8 cellular contexts compared by ENCODE assay signal in genomic region chr19:50024719-50025021, GRCh38. TPM values are rescaled to one million over a fixed set of nuclear protein-coding genes. Genes with fewer than 3 reads are reported as not detected.
DNase-seq lines count a peak whose midpoint lies in the region; ATAC-seq and TF ChIP-seq lines count a peak whose summit lies in the region.

No MANE protein-coding gene starts in this region.

- H3K27ac ChIP-seq in lower lobe of right lung = peak overlapping the region; percentile 94
- peak overlapping the region; percentile 83 for H3K27ac ChIP-seq in vagina

- peaks cover 26% of the 10 kb centered on the region for H3K4me1 ChIP-seq in adipocyte (ENCODE audit: control insufficient read depth, insufficient read depth, low read length)
- H3K4me1 ChIP-seq in lower lobe of right lung = peaks cover 30% of the 10 kb centered on the region
- H3K4me1 ChIP-seq in vagina = peaks cover 44% of the 10 kb centered on the region

- TF ChIP-seq CTCF in lower lobe of right lung (IDR thresholded peaks at IDR 0.05) = no peak
- no peak for TF ChIP-seq CTCF in vagina (IDR thresholded peaks at IDR 0.05)

- H3K4me1 Mint-ChIP-seq in stimulated activated naive CD8-positive, alpha-beta T cell treated with anti-CD3 and anti-CD28 coated beads, Interleukin-15, Interleukin-2, amounts not matched to agents 100 ng/mL and 50 ng/mL, for 24 hours (ENCODE audit: low read depth) = peaks cover 61% of the 10 kb centered on the region

- H3K36me3 ChIP-seq in adipocyte (ENCODE audit: control insufficient read depth, insufficient read depth, low read length, severe bottlenecking) (peaks cover 5% of the 10 kb centered on the region), lower lobe of right lung (peaks cover 11% of the 10 kb centered on the region), vagina (peaks cover 0 to 9% of the 10 kb centered on the region in 2 donors)

- H3K9ac ChIP-seq in adipocyte (ENCODE audit: low read length) = peak overlapping the region; percentile 97

- H3K4me3 ChIP-seq in adipocyte (ENCODE audit: low read length) (peak overlapping the region; percentile 99), lower lobe of right lung (peak overlapping the region; percentile 86), vagina (peak overlapping the region; percentile 81 to 86)

- no peaks in the 10 kb centered on the region for H3K9me3 ChIP-seq in adipocyte (ENCODE audit: control insufficient read depth, low read length)
- H3K9me3 ChIP-seq in lower lobe of right lung = no peaks in the 10 kb centered on the region
- no peaks in the 10 kb centered on the region for H3K9me3 ChIP-seq in vagina

- no peak for ATAC-seq in stimulated activated naive CD8-positive, alpha-beta T cell treated with anti-CD3 and anti-CD28 coated beads, Interleukin-15, Interleukin-2, amounts not matched to agents 100 U/mL and 50 U/mL, for 24 hours
- ATAC-seq in lower lobe of right lung (no peak), HG02870 (IDR thresholded peaks at IDR 0.05; ENCODE audit: unreplicated experiment) (no peak), HG03045 (IDR thresholded peaks at IDR 0.05; ENCODE audit: unreplicated experiment) (no peak)

- peak overlapping the region; percentile 94 for H3K4me3 Mint-ChIP-seq in stimulated activated naive CD8-positive, alpha-beta T cell treated with anti-CD3 and anti-CD28 coated beads, Interleukin-15, Interleukin-2, amounts not matched to agents 100 ng/mL and 50 ng/mL, for 24 hours

- H3K27me3 ChIP-seq in adipocyte (replicated peaks; ENCODE audit: control insufficient read depth, insufficient read depth, low read length) = no peaks in the 10 kb centered on the region
- no peaks in the 10 kb centered on the region for H3K27me3 ChIP-seq in lower lobe of right lung (ENCODE audit: low read depth)
- H3K27me3 ChIP-seq in vagina = no peaks in the 10 kb centered on the region

- peaks cover 4% of the 10 kb centered on the region for H3K9me3 Mint-ChIP-seq in stimulated activated naive CD8-positive, alpha-beta T cell treated with anti-CD3 and anti-CD28 coated beads, Interleukin-15, Interleukin-2, amounts not matched to agents 100 ng/mL and 50 ng/mL, for 24 hours

- H3K27ac Mint-ChIP-seq in stimulated activated naive CD8-positive, alpha-beta T cell treated with anti-CD3 and anti-CD28 coated beads, Interleukin-15, Interleukin-2, amounts not matched to agents 100 ng/mL and 50 ng/mL, for 24 hours = peak overlapping the region; percentile 100

- intact Hi-C loops in lower lobe of right lung (cut with DNase I) (no loop called here), vagina (cut with DNase I) (no loop called here)

- H3K27me3 Mint-ChIP-seq in stimulated activated naive CD8-positive, alpha-beta T cell treated with anti-CD3 and anti-CD28 coated beads, Interleukin-15, Interleukin-2, amounts not matched to agents 100 ng/mL and 50 ng/mL, for 24 hours = peaks cover 4% of the 10 kb centered on the region

- DNase-seq in stimulated activated naive CD8-positive, alpha-beta T cell treated with anti-CD3 and anti-CD28 coated beads, Interleukin-15, Interleukin-2, amounts not matched to agents 100 U/mL and 50 U/mL, for 24 hours = no peak
- DNase-seq in adipocyte (ENCODE audit: low read depth) (no peak), lower lobe of right lung (no peak), vagina (ENCODE audit: extremely low spot score in 2 of 2) (no peak), NCI-H510A (lab: John Stamatoyannopoulos, UW) (no peak)

- no peak for TF ChIP-seq POLR2A in vagina (IDR thresholded peaks at IDR 0.05)

- H3K36me3 Mint-ChIP-seq in stimulated activated naive CD8-positive, alpha-beta T cell treated with anti-CD3 and anti-CD28 coated beads, Interleukin-15, Interleukin-2, amounts not matched to agents 100 ng/mL and 50 ng/mL, for 24 hours (ENCODE audit: low read depth) = peaks cover 27% of the 10 kb centered on the region

RNA-seq across cellular contexts. Expression of gene VRK3, which starts 0.5 kb away (rescaled TPM):
- total RNA-seq in lower lobe of right lung (47.1 TPM), vagina (34.9 TPM)

RNA-seq across cellular contexts. Expression of gene ZNF473, which starts 1.1 kb away (rescaled TPM):
- total RNA-seq in lower lobe of right lung (6.8 TPM), vagina (11.5 TPM)
